ENCODE assay signal across 1 cellular context in the genomic region with DNA sequence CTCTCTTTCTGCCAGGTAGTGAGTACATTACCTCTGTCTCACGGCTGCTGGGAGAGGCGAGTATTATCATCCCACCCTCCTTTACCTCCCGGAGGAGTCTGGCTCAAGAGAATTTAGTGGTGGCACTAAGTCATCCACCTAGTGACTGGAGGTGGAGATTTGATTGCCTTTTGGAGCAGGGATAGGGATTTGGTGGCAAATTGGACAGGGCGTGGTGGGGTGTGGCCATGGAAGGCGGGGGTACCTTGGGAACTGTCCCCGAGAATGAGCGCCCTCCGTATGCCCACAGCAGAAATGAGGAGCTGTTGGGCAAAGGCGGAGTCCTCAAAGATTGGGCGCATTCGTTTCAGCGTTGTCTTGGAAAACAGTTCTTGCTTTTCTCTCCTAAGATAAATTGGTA.
TF ChIP-seq lines count a peak whose summit lies in the region.

No MANE protein-coding gene starts in this region.

TF ChIP-seq in GM23338, 12 proteins besides CTCF, POLR2A, EP300 and RAD21 (continued from another document):
- TF ChIP-seq ZNF462 (CRISPR knock-in tag; IDR thresholded peaks at IDR 0.05) (no peak), ZNF114 (CRISPR knock-in tag; IDR thresholded peaks at IDR 0.05) (no peak), JUNB (IDR thresholded peaks at IDR 0.05; ENCODE audit: unreplicated experiment) (no peak), STAT1 (IDR thresholded peaks at IDR 0.05; ENCODE audit: unreplicated experiment) (no peak), EZH2phosphoT487 (IDR thresholded peaks at IDR 0.05; ENCODE audit: unreplicated experiment) (no peak), ZNF331 (CRISPR knock-in tag; IDR thresholded peaks at IDR 0.05; ENCODE audit: low read depth) (no peak), POLR2AphosphoS5 (IDR thresholded peaks at IDR 0.05; ENCODE audit: low read depth) (no peak)
